Comparison of ENCODE assay signal across 8 cellular contexts in genomic region chr3:121431717-121432517, GRCh38.
DNase-seq lines count a peak whose midpoint lies in the region; ATAC-seq lines count a peak whose summit lies in the region.

No MANE protein-coding gene starts in this region.

- H3K4me3 Mint-ChIP-seq in activated naive CD8-positive, alpha-beta T cell treated with anti-CD3 and anti-CD28 coated beads, Interleukin-2, amount 50 U/mL, for 24 hours = peak overlapping the region; percentile 11

- peak; percentile 22 for DNase-seq in NCI-H510A treated with DMSO at 0.1 percent for 48 hours (lab: John Stamatoyannopoulos, UW)
- DNase-seq in NCI-H510A (lab: John Stamatoyannopoulos, UW) = no peak
- peak; percentile 64 for DNase-seq in NCI-H2196 (lab: John Stamatoyannopoulos, UW; ENCODE audit: unreplicated experiment)
- peak; percentile 7 for DNase-seq in activated naive CD8-positive, alpha-beta T cell treated with anti-CD3 and anti-CD28 coated beads, Interleukin-2, amount 50 U/mL, for 24 hours
- peak; percentile 75 for DNase-seq in kidney tubule cell (ENCODE audit: low spot score)
- peak; percentile 11 to 19 for DNase-seq in stimulated activated CD8-positive, alpha-beta memory T cell treated with anti-CD3 and anti-CD28 coated beads, Interleukin-2, amount 100 ng/mL, for 1 hour (ENCODE audit: low read depth in 2 of 2)
- DNase-seq in T1000 (lab: John Stamatoyannopoulos, UW) = no peak

- peak overlapping the region; percentile 67 for H3K27ac Mint-ChIP-seq in activated naive CD8-positive, alpha-beta T cell treated with anti-CD3 and anti-CD28 coated beads, Interleukin-2, amount 50 U/mL, for 24 hours

- no peaks in the 10 kb centered on the region for H3K9me3 Mint-ChIP-seq in activated naive CD8-positive, alpha-beta T cell treated with anti-CD3 and anti-CD28 coated beads, Interleukin-2, amount 50 U/mL, for 24 hours

- H3K4me1 Mint-ChIP-seq in activated naive CD8-positive, alpha-beta T cell treated with anti-CD3 and anti-CD28 coated beads, Interleukin-2, amount 50 U/mL, for 24 hours = peaks cover 18% of the 10 kb centered on the region

- H3K36me3 Mint-ChIP-seq in activated naive CD8-positive, alpha-beta T cell treated with anti-CD3 and anti-CD28 coated beads, Interleukin-2, amount 50 U/mL, for 24 hours (ENCODE audit: low read depth) = peaks cover 59% of the 10 kb centered on the region

- ATAC-seq in HG02678 (IDR thresholded peaks at IDR 0.05; ENCODE audit: unreplicated experiment) = peak; percentile 96
- peak; percentile 91 for ATAC-seq in activated naive CD8-positive, alpha-beta T cell treated with anti-CD3 and anti-CD28 coated beads, Interleukin-2, amount 50 U/mL, for 24 hours

- no peaks in the 10 kb centered on the region for H3K27me3 Mint-ChIP-seq in activated naive CD8-positive, alpha-beta T cell treated with anti-CD3 and anti-CD28 coated beads, Interleukin-2, amount 50 U/mL, for 24 hours

Comparison
In these comparisons a context has a peak if more than half of its experiments do, and no peak if none do; other contexts are left out.
1. DNase-seq: peak in NCI-H510A treated with DMSO at 0.1 percent for 48 hours (single experiment), NCI-H2196 (single experiment), activated naive CD8-positive, alpha-beta T cell treated with anti-CD3 and anti-CD28 coated beads, Interleukin-2, amount 50 U/mL, for 24 hours (single experiment), kidney tubule cell (single experiment) and stimulated activated CD8-positive, alpha-beta memory T cell treated with anti-CD3 and anti-CD28 coated beads, Interleukin-2, amount 100 ng/mL, for 1 hour (2 of 2); none in NCI-H510A (single experiment) and T1000 (single experiment).